29 cellular contexts compared by ENCODE assay signal in genomic region chr9:13805566-13805965, GRCh38.
"Had no signal": no experiment of that assay in that cellular context is flagged by ENCODE, and none has a peak within 500 bp of the region (broad histone marks: within the 10 kb centered on the region; RNA-seq: fewer than 3 reads in every experiment).

No MANE protein-coding gene starts in this region.

- H3K4me3 ChIP-seq: ovary, right lobe of liver, testis, transverse colon had no signal

- H3K4me1 ChIP-seq: right lobe of liver, testis, transverse colon had no signal

- DNase-seq: activated CD4-positive, alpha-beta memory T cell treated with anti-CD3 and anti-CD28 coated beads, Interleukin-2, amount 10 ng/mL, durations not matched to agents 7 days and 5 days; activated CD4-positive, alpha-beta T cell treated with anti-CD3 and anti-CD28 coated beads for 1 hour; activated CD4-positive, alpha-beta T cell treated with anti-CD3 and anti-CD28 coated beads, Interleukin-2, amount 10 ng/mL, durations not matched to agents 7 days and 5 days; activated CD8-positive, alpha-beta memory T cell treated with anti-CD3 and anti-CD28 coated beads, Interleukin-2, amount 50 U/mL, for 48 hours; activated gamma-delta T cell treated with Interleukin-2 at 50 U/mL for 16 hours; activated naive CD4-positive, alpha-beta T cell treated with anti-CD3 and anti-CD28 coated beads, Interleukin-2, amount 50 U/mL, for 16 hours; activated T-cell treated with anti-CD3 and anti-CD28 coated beads, Interleukin-2, amount 50 U/mL, for 24 hours; amygdala; cerebellar nuclear complex; cortex of kidney; effector memory CD8-positive, alpha-beta T cell; erythroblast; foreskin melanocyte; islet precursor cell; left cardiac atrium; left ventricle myocardium superior; nephron progenitor cell; ovary; right lobe of liver; stimulated activated CD4-positive, alpha-beta T cell treated with anti-CD3 and anti-CD28 coated beads, Interleukin-12 subunit alpha, Interleukin-12 subunit beta, amount 100 ng/mL, for 4 hours; stimulated activated CD4-positive, alpha-beta T cell treated with anti-CD3 and anti-CD28 coated beads, Interleukin-4, amount 100 ng/mL, for 1 hour; stimulated activated naive CD8-positive, alpha-beta T cell treated with anti-CD3 and anti-CD28 coated beads, Interleukin-15, Interleukin-2, amounts not matched to agents 100 U/mL and 50 U/mL, for 24 hours; SW 1271; T-helper 17 cell; T1000; testis; transverse colon had no signal

- H3K9me3 ChIP-seq: ovary, right lobe of liver, testis, transverse colon had no signal

- ATAC-seq: effector memory CD8-positive, alpha-beta T cell; left cardiac atrium; left ventricle myocardium superior; right lobe of liver; stimulated activated naive CD8-positive, alpha-beta T cell treated with anti-CD3 and anti-CD28 coated beads, Interleukin-15, Interleukin-2, amounts not matched to agents 100 U/mL and 50 U/mL, for 24 hours; T-helper 17 cell had no signal

- FAIRE-seq: bronchial epithelial cell, urothelium cell line had no signal

- H3K36me3 ChIP-seq: ovary, right lobe of liver, transverse colon had no signal

- H3K27me3 ChIP-seq: ovary, right lobe of liver, testis, transverse colon had no signal

- H3K27ac ChIP-seq: ovary, right lobe of liver, testis, transverse colon had no signal
